ENCODE assay signal across 1 cellular context in the genomic region with DNA sequence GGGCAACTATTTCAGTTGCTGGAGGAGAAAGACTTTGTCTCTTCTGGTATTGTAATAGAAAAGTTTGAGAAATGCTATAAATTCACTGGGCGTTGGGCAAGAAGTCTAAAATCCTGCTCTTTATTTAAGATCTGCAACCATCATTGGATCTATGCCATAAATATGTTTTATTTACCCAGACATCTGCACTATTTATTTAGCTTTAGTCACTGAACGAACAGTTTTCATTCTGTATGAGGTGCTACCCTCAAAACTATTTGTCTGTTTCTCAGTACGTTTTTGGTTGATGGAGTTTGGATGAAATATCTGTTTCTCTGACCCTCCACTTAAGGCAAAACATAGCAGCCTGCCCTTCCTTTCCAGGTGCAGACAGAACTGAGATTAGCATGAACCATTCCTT.
TF ChIP-seq lines count a peak whose summit lies in the region.

No MANE protein-coding gene starts in this region.

TF ChIP-seq in WTC11, 78 proteins besides CTCF, POLR2A, EP300 and RAD21 (continued from another document):
- TF ChIP-seq TEAD1 (CRISPR knock-in tag; IDR thresholded peaks at IDR 0.05): no peak
- no peak for TF ChIP-seq PRRX2 (CRISPR knock-in tag; IDR thresholded peaks at IDR 0.05)
- TF ChIP-seq JUN (CRISPR knock-in tag; IDR thresholded peaks at IDR 0.05): no peak
- no peak for TF ChIP-seq ZNF121 (CRISPR knock-in tag; IDR thresholded peaks at IDR 0.05)
- TF ChIP-seq, protein P1, sequence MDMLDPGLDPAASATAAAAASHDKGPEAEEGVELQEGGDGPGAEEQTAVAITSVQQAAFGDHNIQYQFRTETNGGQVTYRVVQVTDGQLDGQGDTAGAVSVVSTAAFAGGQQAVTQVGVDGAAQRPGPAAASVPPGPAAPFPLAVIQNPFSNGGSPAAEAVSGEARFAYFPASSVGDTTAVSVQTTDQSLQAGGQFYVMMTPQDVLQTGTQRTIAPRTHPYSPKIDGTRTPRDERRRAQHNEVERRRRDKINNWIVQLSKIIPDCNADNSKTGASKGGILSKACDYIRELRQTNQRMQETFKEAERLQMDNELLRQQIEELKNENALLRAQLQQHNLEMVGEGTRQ (CRISPR knock-in tag; IDR thresholded peaks at IDR 0.05): no peak
- TF ChIP-seq ETV6 (CRISPR knock-in tag; IDR thresholded peaks at IDR 0.05): no peak
